In genomic region chr17:31051517-31051916, GRCh38 we compare ENCODE assay signal across 12 cellular contexts. TPM values are rescaled to one million over a fixed set of nuclear protein-coding genes. Genes with fewer than 3 reads are reported as not detected.
DNase-seq lines count a peak whose midpoint lies in the region; TF ChIP-seq lines count a peak whose summit lies in the region.
"Had no signal": no experiment of that assay in that cellular context is flagged by ENCODE, and none has a peak within 500 bp of the region (broad histone marks: within the 10 kb centered on the region; RNA-seq: fewer than 3 reads in every experiment).

No MANE protein-coding gene starts in this region.

- H3K9me3 ChIP-seq in neutrophil = no peaks in the 10 kb centered on the region

- H3K27me3 ChIP-seq in neutrophil = no peaks in the 10 kb centered on the region

- peak; percentile 80 for DNase-seq in CD1c-positive myeloid dendritic cell (ENCODE audit: extremely low spot score)
- DNase-seq in NOMO-1 (lab: John Stamatoyannopoulos, UW; ENCODE audit: unreplicated experiment in 2 of 2) = peak; percentile 81 to 97
- DNase-seq in chondrocyte (ENCODE audit: low spot score) = no peak
- no peak for DNase-seq in NCI-H2081 treated with DMSO at 0.1 percent for 48 hours (lab: John Stamatoyannopoulos, UW)
- DNase-seq in NCI-H524 treated with DMSO at 0.1 percent for 48 hours (lab: John Stamatoyannopoulos, UW) = no peak
- no peak for DNase-seq in DMS53 (lab: John Stamatoyannopoulos, UW)
- no peak for DNase-seq in stimulated activated CD4-positive, alpha-beta T cell treated with anti-CD3 and anti-CD28 coated beads, Interleukin-2, amount 100 ng/mL, for 24 hours
- DNase-seq: activated T-cell treated with anti-CD3 and anti-CD28 coated beads for 4 hours, H7 had no signal

- peaks cover 2% of the 10 kb centered on the region for H3K9me3 Mint-ChIP-seq in chondrocyte (ENCODE audit: low read depth)

- peaks cover 17 to 20% of the 10 kb centered on the region in 2 experiments for H3K4me1 ChIP-seq in neutrophil (ENCODE audit: control insufficient read depth in 1 of 2, insufficient read depth in 1 of 2, low read depth in 1 of 2, low read length in 1 of 2)

- peak overlapping the region; percentile 92 for H3K27ac Mint-ChIP-seq in chondrocyte (ENCODE audit: unreplicated experiment)
- H3K27ac Mint-ChIP-seq: activated naive CD8-positive, alpha-beta T cell had no signal

- no peaks in the 10 kb centered on the region for H3K27me3 Mint-ChIP-seq in chondrocyte (ENCODE audit: low read depth)
- H3K27me3 Mint-ChIP-seq: activated naive CD8-positive, alpha-beta T cell had no signal

- no peaks in the 10 kb centered on the region for H3K36me3 ChIP-seq in neutrophil

- no peak overlapping the region for H3K4me3 ChIP-seq in neutrophil (ENCODE audit: low read depth in 1 of 2, low read length in 1 of 2)

- TF ChIP-seq CTCF in chondrocyte (IDR thresholded peaks at IDR 0.05) (no peak), neutrophil (IDR thresholded peaks at IDR 0.05) (no peak)

- no peak overlapping the region for H3K4me3 Mint-ChIP-seq in chondrocyte (ENCODE audit: unreplicated experiment)
- H3K4me3 Mint-ChIP-seq: activated naive CD8-positive, alpha-beta T cell; T-helper 1 cell treated with Interleukin-12 subunit alpha and Interleukin-12 subunit beta and Interleukin-4 antibody, amounts not matched to agents 30 μg/mL and 1 μg/mL, for 36 hours had no signal

- H3K4me1 Mint-ChIP-seq in chondrocyte (ENCODE audit: low read depth) = peaks cover 17% of the 10 kb centered on the region

- H3K27ac ChIP-seq in neutrophil = peak overlapping the region; percentile 77

- H3K36me3 Mint-ChIP-seq in chondrocyte (ENCODE audit: low read depth) = peaks cover 8% of the 10 kb centered on the region

RNA-seq across cellular contexts. Expression of gene NF1, which starts 43.3 kb away (rescaled TPM):
- total RNA-seq in chondrocyte = 41.6 to 63.9 TPM (median 48.2 TPM) in 3 replicates

Comparison
In these comparisons a context has a peak if more than half of its experiments do, and no peak if none do; other contexts are left out.
1. DNase-seq: peak in CD1c-positive myeloid dendritic cell (single experiment) and NOMO-1 (2 of 2); none in chondrocyte (single experiment), NCI-H2081 treated with DMSO at 0.1 percent for 48 hours (single experiment), NCI-H524 treated with DMSO at 0.1 percent for 48 hours (single experiment), DMS53 (single experiment) and stimulated activated CD4-positive, alpha-beta T cell treated with anti-CD3 and anti-CD28 coated beads, Interleukin-2, amount 100 ng/mL, for 24 hours (0 of 2).